16 cellular contexts compared by ENCODE assay signal in the genomic region with DNA sequence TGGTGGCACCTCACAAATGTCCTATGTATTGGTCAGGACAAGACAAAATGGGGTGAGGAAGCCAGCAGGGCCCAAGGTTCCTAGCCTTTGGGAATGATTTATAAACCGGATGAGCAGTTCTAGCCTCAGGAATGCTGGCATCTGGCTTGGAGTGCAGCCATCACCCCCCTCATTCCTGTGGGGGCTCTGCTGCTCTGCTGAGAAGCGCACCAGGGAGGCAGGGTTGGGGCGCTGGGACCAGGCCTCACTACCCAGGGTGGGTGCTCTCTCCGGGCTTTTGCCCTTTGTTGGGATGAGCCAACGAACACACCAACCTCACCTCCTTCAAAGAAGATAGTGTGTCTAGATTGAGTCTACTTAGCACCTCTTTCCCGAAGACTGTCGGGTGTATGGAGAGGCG. TPM values are rescaled to one million over a fixed set of nuclear protein-coding genes. Genes with fewer than 3 reads are reported as not detected.
A peak's percentile ranks its signal among the peaks of the same experiment; 100 is the strongest.
DNase-seq lines count a peak whose midpoint lies in the region; ATAC-seq and TF ChIP-seq lines count a peak whose summit lies in the region.
"Had no signal": no experiment of that assay in that cellular context is flagged by ENCODE, and none has a peak within 500 bp of the region (broad histone marks: within the 10 kb centered on the region; RNA-seq: fewer than 3 reads in every experiment).

No MANE protein-coding gene starts in this region.

- peak overlapping the region; percentile 6 for H3K27ac ChIP-seq in osteoblast (ENCODE audit: low read depth, low read length)

- peaks cover 9% of the 10 kb centered on the region for H3K4me1 ChIP-seq in osteoblast (ENCODE audit: insufficient read depth, low read length)

- H3K36me3 Mint-ChIP-seq in activated T-helper 17 cell treated with anti-CD3 and anti-CD28 coated beads, Interleukin-2, amount 50 U/mL, for 72 hours (ENCODE audit: low read depth), result peaks cover 14% of the 10 kb centered on the region

- H3K4me3 ChIP-seq in fibroblast of villous mesenchyme (ENCODE audit: low read depth, low read length) (no peak overlapping the region), osteoblast (ENCODE audit: insufficient read depth, low read length) (no peak overlapping the region)
- H3K4me3 ChIP-seq: K562, skin epidermis had no signal

- H3K4me2 ChIP-seq in osteoblast (ENCODE audit: insufficient read depth, low read length), result peak overlapping the region; percentile 16

- DNase-seq in AG08396 (ENCODE audit: low spot score) (peak; percentile 65), fibroblast of villous mesenchyme (ENCODE audit: low read depth) (peak; percentile 77), osteoblast (ENCODE audit: insufficient read length, low spot score, missing footprints) (peak; percentile 74), Kasumi-1 (lab: John Stamatoyannopoulos, UW) (no peak), HK-2 (ENCODE audit: unreplicated experiment) (no peak)
- DNase-seq: activated naive CD4-positive, alpha-beta T cell; hypothalamus; NCI-H1105 treated with DMSO at 0.1 percent for 48 hours; NCI-H2227 treated with DMSO at 0.1 percent for 48 hours; stimulated activated naive CD8-positive, alpha-beta T cell treated with anti-CD3 and anti-CD28 coated beads, Interleukin-15, Interleukin-2, amounts not matched to agents 100 U/mL and 50 U/mL, for 24 hours had no signal

- H3K79me2 ChIP-seq in osteoblast (ENCODE audit: insufficient read depth, low read length), result peaks cover 4% of the 10 kb centered on the region

- H3K4me3 Mint-ChIP-seq in activated T-helper 17 cell treated with anti-CD3 and anti-CD28 coated beads, Interleukin-2, amount 50 U/mL, for 72 hours, result no peak overlapping the region

- H3K27me3 Mint-ChIP-seq in activated T-helper 17 cell treated with anti-CD3 and anti-CD28 coated beads, Interleukin-2, amount 50 U/mL, for 72 hours, result no peaks in the 10 kb centered on the region

- peaks cover 20% of the 10 kb centered on the region for H3K4me1 Mint-ChIP-seq in activated T-helper 17 cell treated with anti-CD3 and anti-CD28 coated beads, Interleukin-2, amount 50 U/mL, for 72 hours

- H3K27me3 ChIP-seq in osteoblast (ENCODE audit: insufficient read depth, low read length), result no peaks in the 10 kb centered on the region

- H4K20me1 ChIP-seq in osteoblast (ENCODE audit: insufficient read depth, low read length), result no peaks in the 10 kb centered on the region

- H2AFZ ChIP-seq in osteoblast (ENCODE audit: low read length), result no peak overlapping the region

- peak overlapping the region; percentile 11 for H3K27ac Mint-ChIP-seq in activated T-helper 17 cell treated with anti-CD3 and anti-CD28 coated beads, Interleukin-2, amount 50 U/mL, for 72 hours

- no peaks in the 10 kb centered on the region for H3K9me3 Mint-ChIP-seq in activated T-helper 17 cell treated with anti-CD3 and anti-CD28 coated beads, Interleukin-2, amount 50 U/mL, for 72 hours

- no peaks in the 10 kb centered on the region for H3K9me3 ChIP-seq in osteoblast (ENCODE audit: low read depth, low read length)

- no peak for ATAC-seq in activated T-helper 17 cell treated with anti-CD3 and anti-CD28 coated beads, Interleukin-2, amount 50 U/mL, for 72 hours (replicated peaks)
- ATAC-seq in GM21528 (IDR thresholded peaks at IDR 0.05; ENCODE audit: low FRiP score, unreplicated experiment), result no peak
- ATAC-seq in GM21786 (IDR thresholded peaks at IDR 0.05; ENCODE audit: unreplicated experiment), result no peak
- ATAC-seq: HCT116; K562; stimulated activated naive CD8-positive, alpha-beta T cell treated with anti-CD3 and anti-CD28 coated beads, Interleukin-15, Interleukin-2, amounts not matched to agents 100 U/mL and 50 U/mL, for 24 hours had no signal

- TF ChIP-seq CTCF in fibroblast of villous mesenchyme (IDR thresholded peaks at IDR 0.05; ENCODE audit: insufficient read depth, low read depth, low read length), result no peak
- no peak for TF ChIP-seq CTCF in osteoblast (IDR thresholded peaks at IDR 0.05; ENCODE audit: extremely low read depth, low read depth, low read length)

- H3K36me3 ChIP-seq in osteoblast (ENCODE audit: insufficient read depth, low read length), result no peaks in the 10 kb centered on the region

RNA-seq across cellular contexts. Expression of gene TMEM11, which starts 39.2 kb away (rescaled TPM):
- total RNA-seq in activated T-helper 17 cell treated with anti-CD3 and anti-CD28 coated beads, Interleukin-2, amount 50 U/mL, for 72 hours, result 10 to 100 TPM; 14.3 to 28.5 TPM
- total RNA-seq in fibroblast of villous mesenchyme (19.6 and 21.6 TPM in 2 replicates), osteoblast (12.1 and 18.1 TPM in 2 replicates)

RNA-seq across cellular contexts. Expression of gene DHRS7B, which starts 48.0 kb away (rescaled TPM):
- total RNA-seq in activated T-helper 17 cell treated with anti-CD3 and anti-CD28 coated beads, Interleukin-2, amount 50 U/mL, for 72 hours, result 10 to 100 TPM in 1 of 2 donors, 1 to 10 TPM in 1; 7.3 to 16.9 TPM
- 12.2 and 15.1 TPM in 2 replicates for total RNA-seq in fibroblast of villous mesenchyme
- total RNA-seq in osteoblast, result 15.2 and 19.4 TPM in 2 replicates

Comparison
In these comparisons a context has a peak if more than half of its experiments do, and no peak if none do; other contexts are left out.
1. DNase-seq: peak in AG08396 (single experiment), fibroblast of villous mesenchyme (single experiment) and osteoblast (single experiment); none in Kasumi-1 (0 of 2) and HK-2 (single experiment).